Comparison of ENCODE assay signal across 9 cellular contexts in the genomic region with DNA sequence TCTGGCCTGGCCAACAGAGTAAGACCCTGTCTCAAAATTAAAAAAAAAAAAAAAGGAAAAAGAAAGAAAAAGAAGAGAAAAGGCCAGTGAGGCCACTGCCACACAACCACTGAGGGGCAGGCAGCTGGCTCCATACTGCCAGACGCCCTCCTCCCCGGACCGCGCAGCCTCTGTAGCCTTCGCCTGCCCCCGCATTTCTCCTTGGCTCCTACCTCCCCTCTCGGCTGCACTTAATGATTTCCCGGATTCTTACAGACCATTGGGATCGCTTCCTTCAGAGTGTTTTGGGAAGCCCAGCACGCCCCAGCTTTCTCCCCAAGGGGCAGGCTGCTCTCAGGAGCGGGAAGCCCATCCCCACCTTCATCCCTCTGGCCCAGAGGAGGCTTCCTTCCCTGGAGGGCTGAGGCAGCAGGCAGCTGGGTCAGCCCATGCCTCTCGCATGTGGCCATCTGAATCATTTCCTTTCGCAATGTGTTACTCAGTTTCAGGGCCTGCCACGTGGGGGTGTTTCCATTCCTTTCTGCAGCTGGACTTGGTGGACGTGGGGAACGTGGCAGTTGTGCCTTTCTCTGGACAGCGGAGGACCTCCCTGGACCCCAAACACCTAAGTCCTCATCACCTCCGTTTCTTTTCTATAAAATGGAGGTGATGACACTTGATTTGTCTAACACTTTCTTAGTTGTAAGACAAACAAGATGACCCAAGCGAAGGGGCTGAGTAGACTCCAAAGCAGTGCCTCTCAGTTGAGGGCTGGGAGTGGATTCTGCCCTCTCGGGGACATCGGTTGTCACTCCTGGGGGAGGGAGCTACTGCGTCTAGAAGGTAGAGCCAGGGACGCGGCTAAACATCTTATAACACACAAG. TPM values are rescaled to one million over a fixed set of nuclear protein-coding genes. Genes with fewer than 3 reads are reported as not detected.
DNase-seq lines count a peak whose midpoint lies in the region; ATAC-seq and TF ChIP-seq lines count a peak whose summit lies in the region.
"Had no signal": no experiment of that assay in that cellular context is flagged by ENCODE, and none has a peak within 500 bp of the region (broad histone marks: within the 10 kb centered on the region; RNA-seq: fewer than 3 reads in every experiment).

No MANE protein-coding gene starts in this region.

- peaks cover 4% of the 10 kb centered on the region for H3K4me1 Mint-ChIP-seq in activated naive CD8-positive, alpha-beta T cell treated with anti-CD3 and anti-CD28 coated beads for 36 hours
- H3K4me1 Mint-ChIP-seq: activated CD4-positive, alpha-beta T cell treated with anti-CD3 and anti-CD28 coated beads for 36 hours had no signal

- no peaks in the 10 kb centered on the region for H3K9me3 Mint-ChIP-seq in activated naive CD8-positive, alpha-beta T cell treated with anti-CD3 and anti-CD28 coated beads for 36 hours

- no peak overlapping the region for H3K27ac Mint-ChIP-seq in activated naive CD8-positive, alpha-beta T cell treated with anti-CD3 and anti-CD28 coated beads for 36 hours
- H3K27ac Mint-ChIP-seq: activated CD4-positive, alpha-beta T cell treated with anti-CD3 and anti-CD28 coated beads for 36 hours had no signal

- DNase-seq in GM04503 (ENCODE audit: low read depth) (peak; percentile 59), foreskin fibroblast (peak; percentile 93 to 95), posterior vena cava (ENCODE audit: low spot score) (peak; percentile 87), NCI-H2107 treated with DMSO at 0.1 percent for 48 hours (lab: John Stamatoyannopoulos, UW; ENCODE audit: unreplicated experiment) (no peak), NCI-H774 (lab: John Stamatoyannopoulos, UW) (no peak), T-helper 2 cell (no peak)
- no peak for DNase-seq in activated naive CD8-positive, alpha-beta T cell treated with anti-CD3 and anti-CD28 coated beads for 36 hours
- DNase-seq: activated CD4-positive, alpha-beta T cell treated with anti-CD3 and anti-CD28 coated beads for 36 hours had no signal

- intact Hi-C loops in posterior vena cava (cut with DNase I): no loop called here

- peak; percentile 62; the same call in 2 of the 3 replicates for ATAC-seq in SK-N-SH treated with all-trans-retinoic acid at 6 μM for 48 hours
- ATAC-seq: activated CD4-positive, alpha-beta T cell treated with anti-CD3 and anti-CD28 coated beads for 36 hours had no signal

- no peak overlapping the region for H3K4me3 ChIP-seq in foreskin fibroblast (ENCODE audit: low read depth in 1 of 2, low read length in 2 of 2)

- no peaks in the 10 kb centered on the region for H3K36me3 Mint-ChIP-seq in activated naive CD8-positive, alpha-beta T cell treated with anti-CD3 and anti-CD28 coated beads for 36 hours

- no peak for TF ChIP-seq CTCF in foreskin fibroblast (IDR thresholded peaks at IDR 0.05; ENCODE audit: low read depth, low read length)

- H3K27me3 Mint-ChIP-seq in activated naive CD8-positive, alpha-beta T cell treated with anti-CD3 and anti-CD28 coated beads for 36 hours: no peaks in the 10 kb centered on the region

- no peak overlapping the region for H3K4me3 Mint-ChIP-seq in activated naive CD8-positive, alpha-beta T cell treated with anti-CD3 and anti-CD28 coated beads for 36 hours
- H3K4me3 Mint-ChIP-seq: activated CD4-positive, alpha-beta T cell treated with anti-CD3 and anti-CD28 coated beads for 36 hours had no signal

TF ChIP-seq in SK-N-SH treated with all-trans-retinoic acid at 6 μM for 48 hours, 23 proteins besides CTCF, POLR2A, EP300 and RAD21:
- TF ChIP-seq TCF4 (CRISPR knock-in tag; IDR thresholded peaks at IDR 0.05; ENCODE audit: borderline replicate concordance) (no peak), OSR1 (CRISPR knock-in tag; IDR thresholded peaks at IDR 0.05) (no peak), ZNF565 (CRISPR knock-in tag; conservative IDR thresholded peaks at IDR 0.05; ENCODE audit: low read depth) (no peak), BACH2 (CRISPR knock-in tag; IDR thresholded peaks at IDR 0.05; ENCODE audit: borderline replicate concordance) (no peak)
- TF ChIP-seq, protein P1, sequence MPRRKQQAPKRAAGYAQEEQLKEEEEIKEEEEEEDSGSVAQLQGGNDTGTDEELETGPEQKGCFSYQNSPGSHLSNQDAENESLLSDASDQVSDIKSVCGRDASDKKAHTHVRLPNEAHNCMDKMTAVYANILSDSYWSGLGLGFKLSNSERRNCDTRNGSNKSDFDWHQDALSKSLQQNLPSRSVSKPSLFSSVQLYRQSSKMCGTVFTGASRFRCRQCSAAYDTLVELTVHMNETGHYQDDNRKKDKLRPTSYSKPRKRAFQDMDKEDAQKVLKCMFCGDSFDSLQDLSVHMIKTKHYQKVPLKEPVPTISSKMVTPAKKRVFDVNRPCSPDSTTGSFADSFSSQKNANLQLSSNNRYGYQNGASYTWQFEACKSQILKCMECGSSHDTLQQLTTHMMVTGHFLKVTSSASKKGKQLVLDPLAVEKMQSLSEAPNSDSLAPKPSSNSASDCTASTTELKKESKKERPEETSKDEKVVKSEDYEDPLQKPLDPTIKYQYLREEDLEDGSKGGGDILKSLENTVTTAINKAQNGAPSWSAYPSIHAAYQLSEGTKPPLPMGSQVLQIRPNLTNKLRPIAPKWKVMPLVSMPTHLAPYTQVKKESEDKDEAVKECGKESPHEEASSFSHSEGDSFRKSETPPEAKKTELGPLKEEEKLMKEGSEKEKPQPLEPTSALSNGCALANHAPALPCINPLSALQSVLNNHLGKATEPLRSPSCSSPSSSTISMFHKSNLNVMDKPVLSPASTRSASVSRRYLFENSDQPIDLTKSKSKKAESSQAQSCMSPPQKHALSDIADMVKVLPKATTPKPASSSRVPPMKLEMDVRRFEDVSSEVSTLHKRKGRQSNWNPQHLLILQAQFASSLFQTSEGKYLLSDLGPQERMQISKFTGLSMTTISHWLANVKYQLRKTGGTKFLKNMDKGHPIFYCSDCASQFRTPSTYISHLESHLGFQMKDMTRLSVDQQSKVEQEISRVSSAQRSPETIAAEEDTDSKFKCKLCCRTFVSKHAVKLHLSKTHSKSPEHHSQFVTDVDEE (CRISPR knock-in tag; IDR thresholded peaks at IDR 0.05): no peak

RNA-seq across cellular contexts. Expression of gene SLC2A5, which starts 2.3 kb away (rescaled TPM):
- total RNA-seq in posterior vena cava: 1 to 10 TPM; 2.0 to 3.2 TPM
- total RNA-seq in activated naive CD8-positive, alpha-beta T cell treated with anti-CD3 and anti-CD28 coated beads for 36 hours: under 1 TPM in 1 of 2 experiments, not detected in 1; 0.08 TPM
- total RNA-seq: activated CD4-positive, alpha-beta T cell treated with anti-CD3 and anti-CD28 coated beads for 36 hours had no signal

RNA-seq across cellular contexts. Expression of gene SLC2A7, which starts 41.0 kb away (rescaled TPM):
- total RNA-seq in posterior vena cava: not detected
- under 1 TPM in 1 of 2 experiments, not detected in 1; 0.14 TPM for total RNA-seq in activated naive CD8-positive, alpha-beta T cell treated with anti-CD3 and anti-CD28 coated beads for 36 hours
- total RNA-seq: activated CD4-positive, alpha-beta T cell treated with anti-CD3 and anti-CD28 coated beads for 36 hours had no signal

Comparison
In these comparisons a context has a peak if more than half of its experiments do, and no peak if none do; other contexts are left out.
1. DNase-seq: peak in GM04503 (single experiment), foreskin fibroblast (2 of 2) and posterior vena cava (single experiment); none in NCI-H2107 treated with DMSO at 0.1 percent for 48 hours (single experiment), activated naive CD8-positive, alpha-beta T cell treated with anti-CD3 and anti-CD28 coated beads for 36 hours (single experiment), NCI-H774 (single experiment) and T-helper 2 cell (0 of 5).